In the genomic region with DNA sequence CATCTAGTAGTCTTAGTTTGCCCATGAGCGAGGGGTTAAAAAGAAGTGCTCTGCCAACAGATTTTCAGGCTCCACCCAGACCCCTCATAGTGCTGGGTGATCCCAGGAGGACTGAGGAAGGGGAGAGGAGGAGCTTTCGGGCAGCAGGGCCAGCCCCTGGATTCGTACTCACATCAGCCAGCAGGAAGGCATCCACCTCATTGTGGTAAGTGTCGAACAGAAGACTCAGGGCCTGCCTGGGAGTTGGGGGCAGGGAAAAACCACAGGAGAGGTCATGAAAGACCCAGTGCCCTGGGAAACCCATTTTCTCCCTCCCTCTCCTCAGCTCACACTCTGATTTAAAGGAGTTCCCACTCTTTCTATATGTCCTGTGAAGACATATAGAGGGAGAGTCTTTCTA, we compare ENCODE assay signal across 36 cellular contexts. TPM values are rescaled to one million over a fixed set of nuclear protein-coding genes. Genes with fewer than 3 reads are reported as not detected.
DNase-seq lines count a peak whose midpoint lies in the region; ATAC-seq and FAIRE-seq lines count a peak whose summit lies in the region.
"Had no signal": no experiment of that assay in that cellular context is flagged by ENCODE, and none has a peak within 500 bp of the region (broad histone marks: within the 10 kb centered on the region; RNA-seq: fewer than 3 reads in every experiment).

No MANE protein-coding gene starts in this region.

- no peaks in the 10 kb centered on the region for H3K9me3 ChIP-seq in CD4-positive, alpha-beta memory T cell (ENCODE audit: control insufficient read depth in 1 of 2, low read length in 2 of 2)
- H3K9me3 ChIP-seq in skeletal muscle tissue (ENCODE audit: control insufficient read depth in 3 of 3, low read length in 3 of 3) = no peaks in the 10 kb centered on the region
- no peaks in the 10 kb centered on the region for H3K9me3 ChIP-seq in Karpas-422 (ENCODE audit: low read length)
- H3K9me3 ChIP-seq: esophagus muscularis mucosa, pancreas, suprapubic skin had no signal

- peaks cover 45 to 62% of the 10 kb centered on the region in 2 donors for H3K36me3 Mint-ChIP-seq in CD4-positive, alpha-beta memory T cell
- peaks cover 3% of the 10 kb centered on the region for H3K36me3 Mint-ChIP-seq in effector memory CD8-positive, alpha-beta T cell (ENCODE audit: insufficient read depth)
- H3K36me3 Mint-ChIP-seq: natural killer cell had no signal

- H3K79me2 ChIP-seq in Karpas-422 (ENCODE audit: low read length) = no peaks in the 10 kb centered on the region
- H3K79me2 ChIP-seq: hepatocyte had no signal

- no peak overlapping the region for H3K4me3 ChIP-seq in CD4-positive, alpha-beta memory T cell (ENCODE audit: low read length in 2 of 2)
- H3K4me3 ChIP-seq in skeletal muscle tissue (ENCODE audit: low read length in 3 of 3) = no peak overlapping the region
- H3K4me3 ChIP-seq in Karpas-422 (ENCODE audit: low read length) = no peak overlapping the region
- H3K4me3 ChIP-seq: esophagus muscularis mucosa, GM23338, hepatocyte, pancreas, PC-9, suprapubic skin had no signal

- peaks cover 40 to 67% (median 52%) of the 10 kb centered on the region in 4 donors for H3K4me1 Mint-ChIP-seq in CD4-positive, alpha-beta memory T cell
- H3K4me1 Mint-ChIP-seq in effector memory CD8-positive, alpha-beta T cell (ENCODE audit: low read depth in 2 of 2) = peaks cover 5 to 33% of the 10 kb centered on the region in 2 donors
- H3K4me1 Mint-ChIP-seq: endodermal cell had no signal

- no peak overlapping the region for H3K4me2 ChIP-seq in Karpas-422 (ENCODE audit: low read depth, low read length, poor library complexity, severe bottlenecking)
- H3K4me2 ChIP-seq: GM23338, hepatocyte, PC-9 had no signal

- no peak for FAIRE-seq in urothelium cell line (lab: Jason Lieb, UNC)
- FAIRE-seq: GM12892, pancreas had no signal

- H3K9ac ChIP-seq in skeletal muscle tissue (ENCODE audit: low read depth in 1 of 3, low read length in 3 of 3) = no peak overlapping the region
- H3K9ac ChIP-seq in Karpas-422 (ENCODE audit: low read length) = no peak overlapping the region

- no peaks in the 10 kb centered on the region for H3K27me3 ChIP-seq in CD4-positive, alpha-beta memory T cell (ENCODE audit: insufficient read depth, low read length)
- H3K27me3 ChIP-seq in skeletal muscle tissue (ENCODE audit: control insufficient read depth in 3 of 3, insufficient read depth in 3 of 3, low read length in 3 of 3) (no peaks in the 10 kb centered on the region), Karpas-422 (ENCODE audit: low read length) (no peaks in the 10 kb centered on the region)
- H3K27me3 ChIP-seq: esophagus muscularis mucosa, hepatocyte, pancreas, suprapubic skin had no signal

- no peak for DNase-seq in CD4-positive, alpha-beta memory T cell
- DNase-seq in KBM-7 (peak; percentile 26), Karpas-422 (no peak), HuH-7 (ENCODE audit: low spot score) (no peak), urothelium cell line (ENCODE audit: low spot score) (no peak)
- no peak for DNase-seq in effector memory CD8-positive, alpha-beta T cell
- DNase-seq: activated CD4-positive, alpha-beta T cell treated with anti-CD3 and anti-CD28 coated beads, Interleukin-2, amount 10 ng/mL, durations not matched to agents 24 days and 14 days; activated naive CD4-positive, alpha-beta T cell treated with anti-CD3 and anti-CD28 coated beads, Interleukin-2, amount 10 ng/mL, durations not matched to agents 7 days and 5 days; amniotic stem cell; CD4-positive, CD25-positive, alpha-beta regulatory T cell; cortex of kidney; DMS 273 treated with DMSO at 0.1 percent for 48 hours; endodermal cell; foreskin melanocyte; HFFc6; natural killer cell; NCI-H1092 treated with DMSO at 0.1 percent for 48 hours; NCI-H187 treated with DMSO at 0.1 percent for 48 hours; NCI-H526; NK-92 treated with Interleukin-12 subunit alpha and Interleukin-12 subunit beta, amount 100 ng/mL, for 24 hours; pancreas; SHP77; stimulated activated CD4-positive, alpha-beta T cell treated with anti-CD3 and anti-CD28 coated beads, Interleukin-12 subunit alpha, Interleukin-12 subunit beta, amount 100 ng/mL, for 4 hours; stimulated activated CD4-positive, alpha-beta T cell treated with anti-CD3 and anti-CD28 coated beads, Interleukin-4, amount 100 ng/mL, for 24 hours; T-helper 9 cell; WERI-Rb-1 had no signal

- no peaks in the 10 kb centered on the region for H3K27me3 Mint-ChIP-seq in CD4-positive, alpha-beta memory T cell
- H3K27me3 Mint-ChIP-seq in effector memory CD8-positive, alpha-beta T cell = no peaks in the 10 kb centered on the region
- H3K27me3 Mint-ChIP-seq: activated CD4-positive, alpha-beta T cell treated with anti-CD3 and anti-CD28 coated beads, Interleukin-2, amount 10 ng/mL, durations not matched to agents 24 days and 14 days; activated naive CD4-positive, alpha-beta T cell treated with anti-CD3 and anti-CD28 coated beads, Interleukin-2, amount 10 ng/mL, durations not matched to agents 7 days and 5 days; CD4-positive, CD25-positive, alpha-beta regulatory T cell had no signal

- peak overlapping the region in 4 of 8 donors; percentile 7 to 49 (median 27) for H3K4me3 Mint-ChIP-seq in CD4-positive, alpha-beta memory T cell
- no peak overlapping the region for H3K4me3 Mint-ChIP-seq in effector memory CD8-positive, alpha-beta T cell
- H3K4me3 Mint-ChIP-seq: activated CD4-positive, alpha-beta T cell treated with anti-CD3 and anti-CD28 coated beads, Interleukin-2, amount 10 ng/mL, durations not matched to agents 24 days and 14 days; activated naive CD4-positive, alpha-beta T cell treated with anti-CD3 and anti-CD28 coated beads, Interleukin-2, amount 10 ng/mL, durations not matched to agents 7 days and 5 days; endodermal cell; GM23338; HFFc6; mesothelial cell of epicardium; natural killer cell; stimulated activated effector memory CD8-positive, alpha-beta T cell treated with anti-CD3 and anti-CD28 coated beads, Interleukin-12 subunit alpha, Interleukin-12 subunit beta, amount 100 ng/mL, for 72 hours had no signal

- POLR2A ChIA-PET in CD4-positive, alpha-beta memory T cell (lab: Charles Lee; ENCODE audit: partially characterized antibody) = no interaction called here

- peaks cover 54% of the 10 kb centered on the region for H3K4me1 ChIP-seq in CD4-positive, alpha-beta memory T cell (ENCODE audit: insufficient read depth, low read length)
- H3K4me1 ChIP-seq in skeletal muscle tissue (ENCODE audit: control insufficient read depth in 3 of 3, insufficient read depth in 3 of 3, low read length in 3 of 3) (peaks cover 35 to 40% (median 38%) of the 10 kb centered on the region in 3 donors), Karpas-422 (ENCODE audit: low read length) (peaks cover 29% of the 10 kb centered on the region)
- H3K4me1 ChIP-seq: pancreas had no signal

- in situ Hi-C loops in KBM-7 (cut with MboI; ENCODE audit: low pct_unique_long_range_greater_than_20kb, low sequenced_read_pairs) = no loop called here

- CTCF ChIA-PET in CD4-positive, alpha-beta memory T cell (lab: Charles Lee; ENCODE audit: partially characterized antibody) = interaction anchor here (1.2 to 1.9 kb wide), 2 partner anchors 12 to 34 kb away, joined by 3 to 5 read pairs; no protein-coding TSS in a partner anchor

- H2AFZ ChIP-seq in Karpas-422 (ENCODE audit: low read length) = no peak overlapping the region
- H2AFZ ChIP-seq: GM23338, hepatocyte, PC-9 had no signal

- no peaks in the 10 kb centered on the region for H3K9me3 Mint-ChIP-seq in CD4-positive, alpha-beta memory T cell
- H3K9me3 Mint-ChIP-seq in effector memory CD8-positive, alpha-beta T cell = no peaks in the 10 kb centered on the region
- H3K9me3 Mint-ChIP-seq: activated CD4-positive, alpha-beta T cell treated with anti-CD3 and anti-CD28 coated beads, Interleukin-2, amount 10 ng/mL, durations not matched to agents 24 days and 14 days; activated naive CD4-positive, alpha-beta T cell treated with anti-CD3 and anti-CD28 coated beads, Interleukin-2, amount 10 ng/mL, durations not matched to agents 7 days and 5 days; CD4-positive, CD25-positive, alpha-beta regulatory T cell; GM23338; HFFc6; mesothelial cell of epicardium; natural killer cell; stimulated activated effector memory CD8-positive, alpha-beta T cell treated with anti-CD3 and anti-CD28 coated beads, Interleukin-12 subunit alpha, Interleukin-12 subunit beta, amount 100 ng/mL, for 72 hours had no signal

- H3K36me3 ChIP-seq in CD4-positive, alpha-beta memory T cell (ENCODE audit: insufficient read depth, low read length) = peaks cover 27% of the 10 kb centered on the region
- peaks cover 48 to 65% (median 60%) of the 10 kb centered on the region in 3 donors for H3K36me3 ChIP-seq in skeletal muscle tissue (ENCODE audit: control insufficient read depth in 3 of 3, insufficient read depth in 3 of 3, low read length in 3 of 3)
- H3K36me3 ChIP-seq in Karpas-422 (ENCODE audit: insufficient read depth, low read length) = no peaks in the 10 kb centered on the region
- H3K36me3 ChIP-seq: WERI-Rb-1 had no signal

- peak overlapping the region; percentile 57 to 98 (median 84) for H3K27ac Mint-ChIP-seq in CD4-positive, alpha-beta memory T cell
- H3K27ac Mint-ChIP-seq in effector memory CD8-positive, alpha-beta T cell = peak overlapping the region; percentile 13 to 59
- H3K27ac Mint-ChIP-seq: activated CD4-positive, alpha-beta T cell treated with anti-CD3 and anti-CD28 coated beads, Interleukin-2, amount 10 ng/mL, durations not matched to agents 24 days and 14 days; activated naive CD4-positive, alpha-beta T cell treated with anti-CD3 and anti-CD28 coated beads, Interleukin-2, amount 10 ng/mL, durations not matched to agents 7 days and 5 days; endodermal cell; GM23338; HFFc6; mesothelial cell of epicardium; stimulated activated effector memory CD8-positive, alpha-beta T cell treated with anti-CD3 and anti-CD28 coated beads, Interleukin-12 subunit alpha, Interleukin-12 subunit beta, amount 100 ng/mL, for 72 hours had no signal

- 0 out of 2 replicates have a peak, but pooled peaks cover 2% of the 10 kb centered on the region for H4K20me1 ChIP-seq in Karpas-422 (ENCODE audit: insufficient read depth, low read depth, low read length)

- intact Hi-C loops in CD4-positive, alpha-beta memory T cell (cut with micrococcal nuclease) = no loop called here

- no peak overlapping the region for H3K27ac ChIP-seq in CD4-positive, alpha-beta memory T cell (ENCODE audit: low read depth, low read length)
- H3K27ac ChIP-seq in skeletal muscle tissue (ENCODE audit: low read depth, low read length) (peak overlapping the region; percentile 1), Karpas-422 (ENCODE audit: low read length) (no peak overlapping the region)
- H3K27ac ChIP-seq: esophagus muscularis mucosa, hepatocyte, pancreas, PC-9, suprapubic skin, WERI-Rb-1 had no signal

- ATAC-seq in effector memory CD8-positive, alpha-beta T cell (replicated peaks) = no peak
- no peak for ATAC-seq in GM21576 (IDR thresholded peaks at IDR 0.05; ENCODE audit: unreplicated experiment)
- ATAC-seq: GM23338; natural killer cell; pancreas; stimulated activated effector memory CD8-positive, alpha-beta T cell treated with anti-CD3 and anti-CD28 coated beads, Interleukin-12 subunit alpha, Interleukin-12 subunit beta, amount 100 ng/mL, for 72 hours had no signal

- no peaks in the 10 kb centered on the region for H3K9me2 ChIP-seq in Karpas-422 (replicated peaks; ENCODE audit: insufficient read depth, low read length)

RNA-seq across cellular contexts. Expression of a gene that starts 34.9 kb away (rescaled TPM):
- total RNA-seq in CD4-positive, alpha-beta memory T cell = 10 to 100 TPM; 43.4 to 46.9 TPM
- polyA plus RNA-seq in CD4-positive, alpha-beta memory T cell = 1 to 10 TPM in 1 of 2 donors, under 1 TPM in 1; 0.13 to 4.1 TPM
- 31.8 TPM for total RNA-seq in skeletal muscle tissue
- total RNA-seq in Karpas-422 (2014; rRNA removed; shearing (Covaris generic); ENCODE audit: low replicate concordance) = 4.2 and 4.5 TPM in 2 replicates

RNA-seq across cellular contexts. Expression of a gene that starts 48.1 kb away (rescaled TPM):
- 10 to 100 TPM; 78.0 to 81.1 TPM for total RNA-seq in CD4-positive, alpha-beta memory T cell
- 10 to 100 TPM; 17.9 to 20.4 TPM for polyA plus RNA-seq in CD4-positive, alpha-beta memory T cell
- 30.3 TPM for total RNA-seq in skeletal muscle tissue
- 34.7 and 53.5 TPM in 2 replicates for total RNA-seq in Karpas-422 (2014; rRNA removed; shearing (Covaris generic); ENCODE audit: low replicate concordance)

RNA-seq across cellular contexts. Expression of a gene that starts 56.5 kb away (rescaled TPM):
- total RNA-seq in CD4-positive, alpha-beta memory T cell = 100 to 1,000 TPM; 213 to 237 TPM
- polyA plus RNA-seq in CD4-positive, alpha-beta memory T cell = 10 to 100 TPM in 1 of 2 donors, 1 to 10 TPM in 1; 7.7 to 26.8 TPM
- total RNA-seq in skeletal muscle tissue = 56.9 TPM
- total RNA-seq in Karpas-422 (2014; rRNA removed; shearing (Covaris generic); ENCODE audit: low replicate concordance) = 73.7 and 96.9 TPM in 2 replicates
